ENCODE assay signal across 17 cellular contexts in genomic region chr2:108553181-108553919, GRCh38. TPM values are rescaled to one million over a fixed set of nuclear protein-coding genes. Genes with fewer than 3 reads are reported as not detected.
DNase-seq lines count a peak whose midpoint lies in the region; ATAC-seq, FAIRE-seq and TF ChIP-seq lines count a peak whose summit lies in the region.
"Had no signal": no experiment of that assay in that cellular context is flagged by ENCODE, and none has a peak within 500 bp of the region (broad histone marks: within the 10 kb centered on the region; RNA-seq: fewer than 3 reads in every experiment).

No MANE protein-coding gene starts in this region.

- H3K4me3 Mint-ChIP-seq in progenitor cell of endocrine pancreas (ENCODE audit: low read depth), result no peak overlapping the region
- no peak overlapping the region for H3K4me3 Mint-ChIP-seq in type B pancreatic cell
- H3K4me3 Mint-ChIP-seq: CD4-positive, CD25-positive, alpha-beta regulatory T cell had no signal

- intact Hi-C loops in Right ventricle myocardium inferior (cut with DNase I) (no loop called here), cardiac septum (cut with DNase I) (no loop called here), kidney (cut with DNase I) (no loop called here)

- peaks cover 10% of the 10 kb centered on the region for H3K4me1 Mint-ChIP-seq in progenitor cell of endocrine pancreas (ENCODE audit: low read depth)
- peaks cover 29% of the 10 kb centered on the region for H3K4me1 Mint-ChIP-seq in type B pancreatic cell (ENCODE audit: unreplicated experiment)

- H3K4me1 ChIP-seq in kidney (ENCODE audit: control insufficient read depth in 1 of 2, insufficient read depth in 1 of 2, low read depth in 1 of 2, low read length in 2 of 2), result peaks cover 19 to 22% of the 10 kb centered on the region in 2 donors

- no peak overlapping the region for H3K4me3 ChIP-seq in kidney (ENCODE audit: low read length in 2 of 2)
- H3K4me3 ChIP-seq: ovary, upper lobe of left lung had no signal

- no peak overlapping the region for H3K9ac ChIP-seq in kidney (ENCODE audit: low read length in 2 of 2)

- H3K27ac Mint-ChIP-seq in progenitor cell of endocrine pancreas (peak overlapping the region; percentile 69), type B pancreatic cell (no peak overlapping the region)

- TF ChIP-seq CTCF in kidney (IDR thresholded peaks at IDR 0.05; ENCODE audit: borderline replicate concordance, extremely low read depth, insufficient read depth), result no peak
- TF ChIP-seq CTCF in progenitor cell of endocrine pancreas (IDR thresholded peaks at IDR 0.05; ENCODE audit: unreplicated experiment), result no peak
- TF ChIP-seq CTCF in type B pancreatic cell (conservative IDR thresholded peaks at IDR 0.05), result no peak

- no peaks in the 10 kb centered on the region for H3K9me3 ChIP-seq in kidney (ENCODE audit: control insufficient read depth in 1 of 2, low read length in 2 of 2)
- H3K9me3 ChIP-seq: ovary, upper lobe of left lung had no signal

- H3K9me3 Mint-ChIP-seq in progenitor cell of endocrine pancreas (ENCODE audit: low read depth) (no peaks in the 10 kb centered on the region), type B pancreatic cell (peaks cover 4% of the 10 kb centered on the region)
- H3K9me3 Mint-ChIP-seq: CD4-positive, CD25-positive, alpha-beta regulatory T cell had no signal

- peak overlapping the region; percentile 51 to 65 for H3K27ac ChIP-seq in kidney (ENCODE audit: low read depth in 2 of 2, low read length in 2 of 2)

- peak; percentile 67 for ATAC-seq in Right ventricle myocardium inferior
- no peak for ATAC-seq in HG03520 (IDR thresholded peaks at IDR 0.05; ENCODE audit: unreplicated experiment)

- H3K27me3 Mint-ChIP-seq in progenitor cell of endocrine pancreas, result no peaks in the 10 kb centered on the region
- no peaks in the 10 kb centered on the region for H3K27me3 Mint-ChIP-seq in type B pancreatic cell
- H3K27me3 Mint-ChIP-seq: CD4-positive, CD25-positive, alpha-beta regulatory T cell had no signal

- FAIRE-seq in kidney (lab: Jason Lieb, UNC), result no peak

- DNase-seq in Right ventricle myocardium inferior (ENCODE audit: missing footprints), result no peak
- DNase-seq in cardiac septum (ENCODE audit: low spot score), result no peak
- DNase-seq in kidney, result no peak
- no peak for DNase-seq in progenitor cell of endocrine pancreas (ENCODE audit: low spot score, unreplicated experiment)
- DNase-seq in type B pancreatic cell (ENCODE audit: extremely low spot score, unreplicated experiment), result no peak
- no peak for DNase-seq in SIG-M5 (lab: John Stamatoyannopoulos, UW)
- no peak for DNase-seq in cerebellar nuclear complex (lab: John Stamatoyannopoulos, UW)
- DNase-seq: 8988T; activated CD4-positive, alpha-beta T cell treated with anti-CD3 and anti-CD28 coated beads for 48 hours; CD4-positive, CD25-positive, alpha-beta regulatory T cell; cortex of kidney; NCI-H2029; ovary; stimulated activated CD4-positive, alpha-beta T cell treated with anti-CD3 and anti-CD28 coated beads, Interleukin-1b, Interleukin-23, amount 100 ng/mL, for 48 hours; T-helper 2 cell; upper lobe of left lung had no signal

- H3K36me3 Mint-ChIP-seq in progenitor cell of endocrine pancreas (ENCODE audit: insufficient read depth) (no peaks in the 10 kb centered on the region), type B pancreatic cell (peaks cover 4% of the 10 kb centered on the region)
- H3K36me3 Mint-ChIP-seq: CD4-positive, CD25-positive, alpha-beta regulatory T cell had no signal

- H3K36me3 ChIP-seq in kidney (ENCODE audit: control insufficient read depth in 1 of 2, insufficient read depth in 2 of 2, low read length in 2 of 2), result no peaks in the 10 kb centered on the region
- H3K36me3 ChIP-seq: ovary, upper lobe of left lung had no signal

RNA-seq across cellular contexts. Expression of gene LIMS1, which starts 19.1 kb away (rescaled TPM):
- 84.3 TPM for total RNA-seq in Right ventricle myocardium inferior
- total RNA-seq in cardiac septum, result 121 TPM
- 65.1 TPM for total RNA-seq in kidney
- polyA plus RNA-seq in kidney (ENCODE audit: insufficient read depth, low read depth, low replicate concordance), result 14.4 TPM
- total RNA-seq in progenitor cell of endocrine pancreas, result 35.6 and 37.7 TPM in 2 replicates
- total RNA-seq in type B pancreatic cell (ENCODE audit: low replicate concordance), result 40.9 and 43.5 TPM in 2 replicates
